ENCODE assay signal across 1 cellular context in the genomic region with DNA sequence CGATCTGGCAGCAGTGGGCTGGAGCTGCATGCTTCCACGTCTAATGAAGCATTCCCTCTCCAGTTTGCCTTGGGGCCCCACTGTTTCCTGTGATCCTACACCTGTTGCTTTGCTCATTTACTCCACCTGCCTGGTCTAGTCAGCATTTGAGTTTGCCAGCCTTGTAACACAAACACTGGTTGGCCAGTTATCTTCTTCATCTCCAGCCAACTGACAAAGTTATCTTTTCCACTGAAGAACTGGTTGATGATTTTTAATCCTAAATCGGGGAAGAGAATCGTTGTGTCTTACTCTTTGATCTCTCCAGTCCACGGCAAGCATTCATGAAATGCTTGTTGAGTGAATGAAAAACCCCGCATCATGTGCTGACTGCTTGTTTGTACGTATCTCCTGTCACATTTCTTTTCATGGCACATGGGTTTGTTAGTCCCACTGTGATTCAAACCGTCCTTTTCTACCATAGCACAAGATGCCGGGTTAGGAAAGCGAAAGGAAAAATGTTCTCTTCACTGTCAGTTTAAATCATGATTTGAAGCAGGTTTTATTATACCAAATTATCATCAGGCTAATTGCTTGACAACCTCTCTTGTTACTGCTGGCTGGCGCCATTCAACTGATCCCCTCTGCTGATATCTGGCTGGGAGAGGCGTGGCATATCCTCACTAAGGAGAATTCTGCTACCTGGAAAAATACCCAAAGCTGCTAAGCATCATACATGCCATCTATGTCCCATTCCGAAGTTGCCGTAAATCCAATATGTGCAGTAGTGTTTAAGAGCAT.
TF ChIP-seq lines count a peak whose summit lies in the region.

No MANE protein-coding gene starts in this region.

TF ChIP-seq in K562, 482 proteins besides CTCF, POLR2A, EP300 and RAD21 (continued from another document):
- no peak for TF ChIP-seq SMAD1 (IDR thresholded peaks at IDR 0.05; ENCODE audit: low read depth, low read length, partially characterized antibody)
- TF ChIP-seq ILK (tag; IDR thresholded peaks at IDR 0.05; ENCODE audit: borderline replicate concordance, low read depth): no peak
- TF ChIP-seq PHB2 (IDR thresholded peaks at IDR 0.05; ENCODE audit: low read depth): no peak
- TF ChIP-seq, protein P1, sequence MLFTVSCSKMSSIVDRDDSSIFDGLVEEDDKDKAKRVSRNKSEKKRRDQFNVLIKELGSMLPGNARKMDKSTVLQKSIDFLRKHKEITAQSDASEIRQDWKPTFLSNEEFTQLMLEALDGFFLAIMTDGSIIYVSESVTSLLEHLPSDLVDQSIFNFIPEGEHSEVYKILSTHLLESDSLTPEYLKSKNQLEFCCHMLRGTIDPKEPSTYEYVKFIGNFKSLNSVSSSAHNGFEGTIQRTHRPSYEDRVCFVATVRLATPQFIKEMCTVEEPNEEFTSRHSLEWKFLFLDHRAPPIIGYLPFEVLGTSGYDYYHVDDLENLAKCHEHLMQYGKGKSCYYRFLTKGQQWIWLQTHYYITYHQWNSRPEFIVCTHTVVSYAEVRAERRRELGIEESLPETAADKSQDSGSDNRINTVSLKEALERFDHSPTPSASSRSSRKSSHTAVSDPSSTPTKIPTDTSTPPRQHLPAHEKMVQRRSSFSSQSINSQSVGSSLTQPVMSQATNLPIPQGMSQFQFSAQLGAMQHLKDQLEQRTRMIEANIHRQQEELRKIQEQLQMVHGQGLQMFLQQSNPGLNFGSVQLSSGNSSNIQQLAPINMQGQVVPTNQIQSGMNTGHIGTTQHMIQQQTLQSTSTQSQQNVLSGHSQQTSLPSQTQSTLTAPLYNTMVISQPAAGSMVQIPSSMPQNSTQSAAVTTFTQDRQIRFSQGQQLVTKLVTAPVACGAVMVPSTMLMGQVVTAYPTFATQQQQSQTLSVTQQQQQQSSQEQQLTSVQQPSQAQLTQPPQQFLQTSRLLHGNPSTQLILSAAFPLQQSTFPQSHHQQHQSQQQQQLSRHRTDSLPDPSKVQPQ (CRISPR knock-in tag; IDR thresholded peaks at IDR 0.05; ENCODE audit: borderline replicate concordance): no peak
- TF ChIP-seq, protein P2, sequence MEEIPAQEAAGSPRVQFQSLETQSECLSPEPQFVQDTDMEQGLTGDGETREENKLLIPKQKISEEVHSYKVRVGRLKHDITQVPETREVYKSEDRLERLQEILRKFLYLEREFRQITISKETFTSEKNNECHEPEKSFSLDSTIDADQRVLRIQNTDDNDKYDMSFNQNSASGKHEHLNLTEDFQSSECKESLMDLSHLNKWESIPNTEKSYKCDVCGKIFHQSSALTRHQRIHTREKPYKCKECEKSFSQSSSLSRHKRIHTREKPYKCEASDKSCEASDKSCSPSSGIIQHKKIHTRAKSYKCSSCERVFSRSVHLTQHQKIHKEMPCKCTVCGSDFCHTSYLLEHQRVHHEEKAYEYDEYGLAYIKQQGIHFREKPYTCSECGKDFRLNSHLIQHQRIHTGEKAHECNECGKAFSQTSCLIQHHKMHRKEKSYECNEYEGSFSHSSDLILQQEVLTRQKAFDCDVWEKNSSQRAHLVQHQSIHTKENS (CRISPR knock-in tag; IDR thresholded peaks at IDR 0.05): no peak
- TF ChIP-seq ZNF41 (CRISPR knock-in tag; conservative IDR thresholded peaks at IDR 0.05): no peak
- no peak for TF ChIP-seq MTA3 (IDR thresholded peaks at IDR 0.05; ENCODE audit: borderline replicate concordance)
- no peak for TF ChIP-seq TOE1 (IDR thresholded peaks at IDR 0.05; ENCODE audit: borderline replicate concordance)
- TF ChIP-seq TOE1 (CRISPR knock-in tag; IDR thresholded peaks at IDR 0.05; ENCODE audit: borderline replicate concordance, low read depth): no peak
- no peak for TF ChIP-seq ARID3A (IDR thresholded peaks at IDR 0.05; ENCODE audit: borderline replicate concordance, low read depth, low read length)
- TF ChIP-seq ZNF316 (IDR thresholded peaks at IDR 0.05): no peak
- no peak for TF ChIP-seq SIN3A (IDR thresholded peaks at IDR 0.05; ENCODE audit: borderline replicate concordance in 2 of 2, control insufficient read depth in 1 of 2, low read depth in 2 of 2, low read length in 2 of 2)
- TF ChIP-seq SRF (CRISPR knock-in tag; IDR thresholded peaks at IDR 0.05): no peak
- no peak for TF ChIP-seq BRD9 (IDR thresholded peaks at IDR 0.05; ENCODE audit: low read depth, partially characterized antibody)
- TF ChIP-seq ZNF586 (CRISPR knock-in tag; conservative IDR thresholded peaks at IDR 0.05): no peak
- TF ChIP-seq ZNF197 (CRISPR knock-in tag; IDR thresholded peaks at IDR 0.05; ENCODE audit: low read depth): no peak
